1 cellular context compared by ENCODE assay signal in the genomic region with DNA sequence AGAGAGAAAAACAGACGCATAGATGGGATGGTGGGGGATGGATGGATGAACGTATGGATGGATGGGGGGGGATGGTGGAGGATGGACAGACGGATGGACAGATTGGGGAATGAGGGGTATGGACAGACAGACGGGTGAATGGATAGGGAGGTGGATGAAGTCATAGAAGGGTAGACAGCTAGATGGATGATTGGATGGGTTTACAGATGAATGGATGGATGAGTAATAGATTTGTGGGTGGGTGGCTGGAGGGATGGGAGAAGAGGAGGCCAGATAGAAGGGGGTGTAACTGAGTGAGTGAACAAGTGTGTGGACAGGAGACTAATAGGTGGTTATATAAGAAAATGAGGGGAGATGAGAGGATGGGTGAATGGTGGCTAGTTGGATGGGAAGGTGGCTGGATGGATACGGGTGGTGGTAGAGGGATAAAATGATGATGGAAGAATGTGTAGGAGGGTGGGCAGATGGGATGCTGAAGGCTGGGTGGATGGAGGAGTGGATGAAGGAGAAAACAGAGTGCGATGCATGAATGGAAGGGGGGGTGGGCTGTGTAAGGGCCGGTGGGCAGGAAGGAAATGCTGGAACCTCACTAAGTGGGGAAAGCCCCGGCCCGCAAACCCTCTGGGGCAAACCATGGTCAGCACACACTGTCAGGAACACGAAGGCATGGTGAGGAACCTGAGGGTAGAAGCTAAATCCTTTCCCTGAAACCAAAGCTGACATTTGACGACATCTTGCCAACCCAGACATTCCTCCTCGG.
TF ChIP-seq lines count a peak whose summit lies in the region.

No MANE protein-coding gene starts in this region.

TF ChIP-seq in K562, 482 proteins besides CTCF, POLR2A, EP300 and RAD21 (continued from another document and continues in another):
- TF ChIP-seq CC2D1A (IDR thresholded peaks at IDR 0.05) (0 out of 2 replicates have a peak, but pooled peaks have one; percentile 60), HOMEZ (CRISPR knock-in tag; IDR thresholded peaks at IDR 0.05) (no peak), SMARCA5 (IDR thresholded peaks at IDR 0.05) (peak; percentile 77; the same call in 1 of the 2 replicates), DPF2 (IDR thresholded peaks at IDR 0.05) (0 out of 2 replicates have a peak, but pooled peaks have one; percentile 39), MTA1 (IDR thresholded peaks at IDR 0.05; ENCODE audit: borderline replicate concordance) (0 out of 2 replicates have a peak, but pooled peaks have one; percentile 37), PHF21A (IDR thresholded peaks at IDR 0.05; ENCODE audit: borderline replicate concordance, low read depth) (peak; percentile 69), TRIM25 (IDR thresholded peaks at IDR 0.05; ENCODE audit: borderline replicate concordance) (peak; percentile 84; the same call in 1 of the 2 replicates), GABPB1 (CRISPR knock-in tag; IDR thresholded peaks at IDR 0.05) (no peak), HLTF (IDR thresholded peaks at IDR 0.05) (0 out of 2 replicates have a peak, but pooled peaks have one; percentile 49), ZNF280A (IDR thresholded peaks at IDR 0.05; ENCODE audit: low read depth, partially characterized antibody) (peak; percentile 65), CHCHD3 (CRISPR knock-in tag; IDR thresholded peaks at IDR 0.05) (no peak), MXI1 (IDR thresholded peaks at IDR 0.05; ENCODE audit: low read depth, low read length) (no peak), CTBP1 (IDR thresholded peaks at IDR 0.05; ENCODE audit: borderline replicate concordance) (0 out of 2 replicates have a peak, but pooled peaks have one; percentile 22), BRF2 (IDR thresholded peaks at IDR 0.05; ENCODE audit: borderline replicate concordance, insufficient read depth, insufficient read length) (no peak), PTRF (tag; IDR thresholded peaks at IDR 0.05) (no peak), ZNF165 (CRISPR knock-in tag; IDR thresholded peaks at IDR 0.05; ENCODE audit: borderline replicate concordance) (no peak), THAP12 (CRISPR knock-in tag; IDR thresholded peaks at IDR 0.05) (no peak), SMARCE1 (IDR thresholded peaks at IDR 0.05) (0 out of 2 replicates have a peak, but pooled peaks have one; percentile 44), NCOA2 (IDR thresholded peaks at IDR 0.05; ENCODE audit: partially characterized antibody in 2 of 2) (no peak), COPS2 (conservative IDR thresholded peaks at IDR 0.05) (no peak), JUND (IDR thresholded peaks at IDR 0.05; ENCODE audit: borderline replicate concordance, low read depth, low read length) (no peak), JUND (tag; IDR thresholded peaks at IDR 0.05; ENCODE audit: borderline replicate concordance, low read depth, low read length) (no peak), CSDE1 (IDR thresholded peaks at IDR 0.05) (peak in 1 of 2 experiments; percentile 77; a peak in 2 of 4 replicates), HNRNPH1 (optimal IDR thresholded peaks at IDR 0.05; ENCODE audit: low read depth, low read length) (no peak), ZNF121 (CRISPR knock-in tag; conservative IDR thresholded peaks at IDR 0.05) (no peak), ZNF143 (CRISPR knock-in tag; IDR thresholded peaks at IDR 0.05) (no peak), NFE2 (IDR thresholded peaks at IDR 0.05; ENCODE audit: low read depth) (no peak), POLR2B (IDR thresholded peaks at IDR 0.05; ENCODE audit: low read depth, partially characterized antibody) (peak; percentile 34), SMAD3 (CRISPR knock-in tag; conservative IDR thresholded peaks at IDR 0.05) (no peak), ZNF77 (CRISPR knock-in tag; IDR thresholded peaks at IDR 0.05) (no peak), SREBF1 (IDR thresholded peaks at IDR 0.05; ENCODE audit: borderline replicate concordance, low read depth, low read length) (no peak), ZNF395 (CRISPR knock-in tag; IDR thresholded peaks at IDR 0.05) (no peak), DDX20 (tag; IDR thresholded peaks at IDR 0.05; ENCODE audit: low read depth) (no peak), CBFA2T3 (IDR thresholded peaks at IDR 0.05) (peak; percentile 80)
- TF ChIP-seq, protein P1, sequence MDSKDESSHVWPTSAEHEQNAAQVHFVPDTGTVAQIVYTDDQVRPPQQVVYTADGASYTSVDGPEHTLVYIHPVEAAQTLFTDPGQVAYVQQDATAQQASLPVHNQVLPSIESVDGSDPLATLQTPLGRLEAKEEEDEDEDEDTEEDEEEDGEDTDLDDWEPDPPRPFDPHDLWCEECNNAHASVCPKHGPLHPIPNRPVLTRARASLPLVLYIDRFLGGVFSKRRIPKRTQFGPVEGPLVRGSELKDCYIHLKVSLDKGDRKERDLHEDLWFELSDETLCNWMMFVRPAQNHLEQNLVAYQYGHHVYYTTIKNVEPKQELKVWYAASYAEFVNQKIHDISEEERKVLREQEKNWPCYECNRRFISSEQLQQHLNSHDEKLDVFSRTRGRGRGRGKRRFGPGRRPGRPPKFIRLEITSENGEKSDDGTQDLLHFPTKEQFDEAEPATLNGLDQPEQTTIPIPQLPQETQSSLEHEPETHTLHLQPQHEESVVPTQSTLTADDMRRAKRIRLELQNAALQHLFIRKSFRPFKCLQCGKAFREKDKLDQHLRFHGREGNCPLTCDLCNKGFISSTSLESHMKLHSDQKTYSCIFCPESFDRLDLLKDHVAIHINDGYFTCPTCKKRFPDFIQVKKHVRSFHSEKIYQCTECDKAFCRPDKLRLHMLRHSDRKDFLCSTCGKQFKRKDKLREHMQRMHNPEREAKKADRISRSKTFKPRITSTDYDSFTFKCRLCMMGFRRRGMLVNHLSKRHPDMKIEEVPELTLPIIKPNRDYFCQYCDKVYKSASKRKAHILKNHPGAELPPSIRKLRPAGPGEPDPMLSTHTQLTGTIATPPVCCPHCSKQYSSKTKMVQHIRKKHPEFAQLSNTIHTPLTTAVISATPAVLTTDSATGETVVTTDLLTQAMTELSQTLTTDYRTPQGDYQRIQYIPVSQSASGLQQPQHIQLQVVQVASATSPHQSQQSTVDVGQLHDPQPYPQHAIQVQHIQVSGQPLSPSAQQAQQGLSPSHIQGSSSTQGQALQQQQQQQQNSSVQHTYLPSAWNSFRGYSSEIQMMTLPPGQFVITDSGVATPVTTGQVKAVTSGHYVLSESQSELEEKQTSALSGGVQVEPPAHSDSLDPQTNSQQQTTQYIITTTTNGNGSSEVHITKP (IDR thresholded peaks at IDR 0.05; ENCODE audit: partially characterized antibody): peak; percentile 10
- TF ChIP-seq, protein P2, sequence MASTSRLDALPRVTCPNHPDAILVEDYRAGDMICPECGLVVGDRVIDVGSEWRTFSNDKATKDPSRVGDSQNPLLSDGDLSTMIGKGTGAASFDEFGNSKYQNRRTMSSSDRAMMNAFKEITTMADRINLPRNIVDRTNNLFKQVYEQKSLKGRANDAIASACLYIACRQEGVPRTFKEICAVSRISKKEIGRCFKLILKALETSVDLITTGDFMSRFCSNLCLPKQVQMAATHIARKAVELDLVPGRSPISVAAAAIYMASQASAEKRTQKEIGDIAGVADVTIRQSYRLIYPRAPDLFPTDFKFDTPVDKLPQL (IDR thresholded peaks at IDR 0.05; ENCODE audit: extremely low read depth, insufficient read length): no peak
- TF ChIP-seq, protein P3, sequence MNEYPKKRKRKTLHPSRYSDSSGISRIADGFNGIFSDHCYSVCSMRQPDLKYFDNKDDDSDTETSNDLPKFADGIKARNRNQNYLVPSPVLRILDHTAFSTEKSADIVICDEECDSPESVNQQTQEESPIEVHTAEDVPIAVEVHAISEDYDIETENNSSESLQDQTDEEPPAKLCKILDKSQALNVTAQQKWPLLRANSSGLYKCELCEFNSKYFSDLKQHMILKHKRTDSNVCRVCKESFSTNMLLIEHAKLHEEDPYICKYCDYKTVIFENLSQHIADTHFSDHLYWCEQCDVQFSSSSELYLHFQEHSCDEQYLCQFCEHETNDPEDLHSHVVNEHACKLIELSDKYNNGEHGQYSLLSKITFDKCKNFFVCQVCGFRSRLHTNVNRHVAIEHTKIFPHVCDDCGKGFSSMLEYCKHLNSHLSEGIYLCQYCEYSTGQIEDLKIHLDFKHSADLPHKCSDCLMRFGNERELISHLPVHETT (CRISPR knock-in tag; conservative IDR thresholded peaks at IDR 0.05 in 1 of 2, IDR thresholded peaks at IDR 0.05 in 1 of 2): no peak
- TF ChIP-seq, protein P4, sequence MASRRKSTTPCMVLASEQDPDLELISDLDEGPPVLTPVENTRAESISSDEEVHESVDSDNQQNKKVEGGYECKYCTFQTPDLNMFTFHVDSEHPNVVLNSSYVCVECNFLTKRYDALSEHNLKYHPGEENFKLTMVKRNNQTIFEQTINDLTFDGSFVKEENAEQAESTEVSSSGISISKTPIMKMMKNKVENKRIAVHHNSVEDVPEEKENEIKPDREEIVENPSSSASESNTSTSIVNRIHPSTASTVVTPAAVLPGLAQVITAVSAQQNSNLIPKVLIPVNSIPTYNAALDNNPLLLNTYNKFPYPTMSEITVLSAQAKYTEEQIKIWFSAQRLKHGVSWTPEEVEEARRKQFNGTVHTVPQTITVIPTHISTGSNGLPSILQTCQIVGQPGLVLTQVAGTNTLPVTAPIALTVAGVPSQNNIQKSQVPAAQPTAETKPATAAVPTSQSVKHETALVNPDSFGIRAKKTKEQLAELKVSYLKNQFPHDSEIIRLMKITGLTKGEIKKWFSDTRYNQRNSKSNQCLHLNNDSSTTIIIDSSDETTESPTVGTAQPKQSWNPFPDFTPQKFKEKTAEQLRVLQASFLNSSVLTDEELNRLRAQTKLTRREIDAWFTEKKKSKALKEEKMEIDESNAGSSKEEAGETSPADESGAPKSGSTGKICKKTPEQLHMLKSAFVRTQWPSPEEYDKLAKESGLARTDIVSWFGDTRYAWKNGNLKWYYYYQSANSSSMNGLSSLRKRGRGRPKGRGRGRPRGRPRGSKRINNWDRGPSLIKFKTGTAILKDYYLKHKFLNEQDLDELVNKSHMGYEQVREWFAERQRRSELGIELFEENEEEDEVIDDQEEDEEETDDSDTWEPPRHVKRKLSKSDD (conservative IDR thresholded peaks at IDR 0.05; ENCODE audit: low read length): no peak
